Comparison of ENCODE assay signal across 1 cellular context in the genomic region with DNA sequence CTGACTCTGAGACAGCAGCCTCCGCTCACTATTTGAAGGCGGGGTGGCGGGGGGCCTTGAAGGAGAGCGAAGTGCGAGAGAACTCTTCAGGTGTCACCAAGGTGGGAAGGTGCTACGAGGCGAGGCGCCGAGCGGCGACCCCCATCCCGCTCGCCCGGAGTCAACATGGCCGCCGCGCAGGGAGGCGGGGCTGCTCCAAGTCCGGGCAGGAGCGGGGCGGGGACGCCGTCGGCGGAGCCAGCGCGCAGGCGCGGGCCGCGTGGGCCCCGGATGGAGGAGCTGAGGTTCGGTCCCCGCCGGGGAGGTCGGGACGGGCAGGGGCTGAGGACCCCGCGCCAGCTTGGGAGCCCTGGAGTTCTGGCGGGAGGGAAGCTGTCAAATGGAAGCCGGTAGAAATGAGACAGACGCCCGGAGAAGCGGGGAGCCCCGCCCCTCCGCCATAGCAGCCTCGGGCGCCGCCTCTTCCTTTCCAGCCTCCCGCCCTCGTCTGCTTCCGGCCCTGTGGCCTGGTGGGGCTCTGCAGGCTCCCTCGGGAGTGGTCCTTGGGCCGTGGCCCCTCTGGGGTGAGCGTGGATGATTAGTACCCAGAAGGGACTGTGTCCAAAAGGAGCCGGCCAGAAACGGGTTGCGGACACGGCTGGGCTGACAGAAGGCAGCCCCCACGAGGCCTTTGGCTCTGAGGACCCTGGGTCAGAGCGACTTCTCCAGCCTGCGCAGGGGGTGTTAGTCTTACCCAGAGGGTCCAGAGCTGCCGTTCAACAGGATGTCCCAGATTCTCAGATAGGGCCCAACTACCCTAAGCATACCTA.
TF ChIP-seq lines count a peak whose summit lies in the region.

Gene PIGV, plus strand, starts transcription at position 245 of the 809 bp plus-strand sequence. CDS start 2,866 bp downstream, outside the sequence.

TF ChIP-seq in GM23338, 12 proteins besides CTCF, POLR2A, EP300 and RAD21 (continued from another document):
- TF ChIP-seq, protein P1, sequence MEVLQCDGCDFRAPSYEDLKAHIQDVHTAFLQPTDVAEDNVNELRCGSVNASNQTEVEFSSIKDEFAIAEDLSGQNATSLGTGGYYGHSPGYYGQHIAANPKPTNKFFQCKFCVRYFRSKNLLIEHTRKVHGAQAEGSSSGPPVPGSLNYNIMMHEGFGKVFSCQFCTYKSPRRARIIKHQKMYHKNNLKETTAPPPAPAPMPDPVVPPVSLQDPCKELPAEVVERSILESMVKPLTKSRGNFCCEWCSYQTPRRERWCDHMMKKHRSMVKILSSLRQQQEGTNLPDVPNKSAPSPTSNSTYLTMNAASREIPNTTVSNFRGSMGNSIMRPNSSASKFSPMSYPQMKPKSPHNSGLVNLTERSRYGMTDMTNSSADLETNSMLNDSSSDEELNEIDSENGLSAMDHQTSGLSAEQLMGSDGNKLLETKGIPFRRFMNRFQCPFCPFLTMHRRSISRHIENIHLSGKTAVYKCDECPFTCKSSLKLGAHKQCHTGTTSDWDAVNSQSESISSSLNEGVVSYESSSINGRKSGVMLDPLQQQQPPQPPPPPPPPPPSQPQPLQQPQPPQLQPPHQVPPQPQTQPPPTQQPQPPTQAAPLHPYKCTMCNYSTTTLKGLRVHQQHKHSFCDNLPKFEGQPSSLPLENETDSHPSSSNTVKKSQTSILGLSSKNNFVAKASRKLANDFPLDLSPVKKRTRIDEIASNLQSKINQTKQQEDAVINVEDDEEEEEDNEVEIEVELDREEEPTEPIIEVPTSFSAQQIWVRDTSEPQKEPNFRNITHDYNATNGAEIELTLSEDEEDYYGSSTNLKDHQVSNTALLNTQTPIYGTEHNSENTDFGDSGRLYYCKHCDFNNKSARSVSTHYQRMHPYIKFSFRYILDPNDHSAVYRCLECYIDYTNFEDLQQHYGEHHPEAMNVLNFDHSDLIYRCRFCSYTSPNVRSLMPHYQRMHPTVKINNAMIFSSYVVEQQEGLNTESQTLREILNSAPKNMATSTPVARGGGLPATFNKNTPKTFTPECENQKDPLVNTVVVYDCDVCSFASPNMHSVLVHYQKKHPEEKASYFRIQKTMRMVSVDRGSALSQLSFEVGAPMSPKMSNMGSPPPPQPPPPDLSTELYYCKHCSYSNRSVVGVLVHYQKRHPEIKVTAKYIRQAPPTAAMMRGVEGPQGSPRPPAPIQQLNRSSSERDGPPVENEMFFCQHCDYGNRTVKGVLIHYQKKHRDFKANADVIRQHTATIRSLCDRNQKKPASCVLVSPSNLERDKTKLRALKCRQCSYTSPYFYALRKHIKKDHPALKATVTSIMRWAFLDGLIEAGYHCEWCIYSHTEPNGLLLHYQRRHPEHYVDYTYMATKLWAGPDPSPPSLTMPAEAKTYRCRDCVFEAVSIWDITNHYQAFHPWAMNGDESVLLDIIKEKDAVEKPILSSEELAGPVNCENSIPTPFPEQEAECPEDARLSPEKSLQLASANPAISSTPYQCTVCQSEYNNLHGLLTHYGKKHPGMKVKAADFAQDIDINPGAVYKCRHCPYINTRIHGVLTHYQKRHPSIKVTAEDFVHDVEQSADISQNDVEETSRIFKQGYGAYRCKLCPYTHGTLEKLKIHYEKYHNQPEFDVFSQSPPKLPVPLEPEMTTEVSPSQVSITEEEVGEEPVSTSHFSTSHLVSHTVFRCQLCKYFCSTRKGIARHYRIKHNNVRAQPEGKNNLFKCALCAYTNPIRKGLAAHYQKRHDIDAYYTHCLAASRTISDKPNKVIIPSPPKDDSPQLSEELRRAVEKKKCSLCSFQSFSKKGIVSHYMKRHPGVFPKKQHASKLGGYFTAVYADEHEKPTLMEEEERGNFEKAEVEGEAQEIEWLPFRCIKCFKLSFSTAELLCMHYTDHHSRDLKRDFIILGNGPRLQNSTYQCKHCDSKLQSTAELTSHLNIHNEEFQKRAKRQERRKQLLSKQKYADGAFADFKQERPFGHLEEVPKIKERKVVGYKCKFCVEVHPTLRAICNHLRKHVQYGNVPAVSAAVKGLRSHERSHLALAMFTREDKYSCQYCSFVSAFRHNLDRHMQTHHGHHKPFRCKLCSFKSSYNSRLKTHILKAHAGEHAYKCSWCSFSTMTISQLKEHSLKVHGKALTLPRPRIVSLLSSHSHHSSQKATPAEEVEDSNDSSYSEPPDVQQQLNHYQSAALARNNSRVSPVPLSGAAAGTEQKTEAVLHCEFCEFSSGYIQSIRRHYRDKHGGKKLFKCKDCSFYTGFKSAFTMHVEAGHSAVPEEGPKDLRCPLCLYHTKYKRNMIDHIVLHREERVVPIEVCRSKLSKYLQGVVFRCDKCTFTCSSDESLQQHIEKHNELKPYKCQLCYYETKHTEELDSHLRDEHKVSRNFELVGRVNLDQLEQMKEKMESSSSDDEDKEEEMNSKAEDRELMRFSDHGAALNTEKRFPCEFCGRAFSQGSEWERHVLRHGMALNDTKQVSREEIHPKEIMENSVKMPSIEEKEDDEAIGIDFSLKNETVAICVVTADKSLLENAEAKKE (CRISPR knock-in tag; IDR thresholded peaks at IDR 0.05): no peak
- TF ChIP-seq CREB1 (CRISPR knock-in tag; IDR thresholded peaks at IDR 0.05; ENCODE audit: low read depth) (peak; percentile 25; the same call in 1 of the 2 replicates), REST (IDR thresholded peaks at IDR 0.05; ENCODE audit: unreplicated experiment) (no peak), STAT1 (IDR thresholded peaks at IDR 0.05; ENCODE audit: unreplicated experiment) (no peak), ZNF331 (CRISPR knock-in tag; IDR thresholded peaks at IDR 0.05; ENCODE audit: low read depth) (peak; percentile 36; the same call in 1 of the 2 replicates), NANOG (IDR thresholded peaks at IDR 0.05; ENCODE audit: borderline replicate concordance) (no peak), ZNF114 (CRISPR knock-in tag; IDR thresholded peaks at IDR 0.05) (no peak), JUNB (IDR thresholded peaks at IDR 0.05; ENCODE audit: unreplicated experiment) (no peak), EZH2phosphoT487 (IDR thresholded peaks at IDR 0.05; ENCODE audit: unreplicated experiment) (no peak)
TF ChIP-seq in GM23338: peak in this region for 4.
